In genomic region chr3:52454235-52454937, GRCh38 we compare ENCODE assay signal across 1 cellular context.
TF ChIP-seq lines count a peak whose summit lies in the region.

No MANE protein-coding gene starts in this region.

TF ChIP-seq in HepG2, 621 proteins besides CTCF, POLR2A, EP300 and RAD21:
- TF ChIP-seq ZNF326 (CRISPR knock-in tag; IDR thresholded peaks at IDR 0.05; ENCODE audit: borderline replicate concordance) (no peak), PHF20 (CRISPR knock-in tag; IDR thresholded peaks at IDR 0.05) (no peak), ZNF670 (CRISPR knock-in tag; IDR thresholded peaks at IDR 0.05; ENCODE audit: borderline replicate concordance) (0 out of 2 replicates have a peak, but pooled peaks have one; percentile 1), ZNF253 (CRISPR knock-in tag; IDR thresholded peaks at IDR 0.05; ENCODE audit: borderline replicate concordance) (0 out of 2 replicates have a peak, but pooled peaks have one; percentile 15), ZBTB4 (CRISPR knock-in tag; IDR thresholded peaks at IDR 0.05; ENCODE audit: borderline replicate concordance) (0 out of 2 replicates have a peak, but pooled peaks have one; percentile 14), NCOA5 (CRISPR knock-in tag; IDR thresholded peaks at IDR 0.05) (no peak), ZNF501 (CRISPR knock-in tag; IDR thresholded peaks at IDR 0.05) (no peak), SMAD1 (CRISPR knock-in tag; IDR thresholded peaks at IDR 0.05; ENCODE audit: borderline replicate concordance, low read depth) (no peak), ZNF512 (CRISPR knock-in tag; IDR thresholded peaks at IDR 0.05) (no peak), MAX (IDR thresholded peaks at IDR 0.05) (peak; percentile 9; the same call in 1 of the 2 replicates), ARNTL (CRISPR knock-in tag; IDR thresholded peaks at IDR 0.05) (0 out of 2 replicates have a peak, but pooled peaks have one; percentile 7), RERE (CRISPR knock-in tag; IDR thresholded peaks at IDR 0.05; ENCODE audit: low read depth) (no peak), ATF7-NPFF (CRISPR knock-in tag; IDR thresholded peaks at IDR 0.05; ENCODE audit: low read depth) (peak; percentile 32; the same call in 1 of the 2 replicates), ETV6 (CRISPR knock-in tag; conservative IDR thresholded peaks at IDR 0.05) (no peak), XRCC5 (optimal IDR thresholded peaks at IDR 0.05; ENCODE audit: low read length) (peak; percentile 10), ZNF784 (CRISPR knock-in tag; IDR thresholded peaks at IDR 0.05; ENCODE audit: borderline replicate concordance) (0 out of 2 replicates have a peak, but pooled peaks have one; percentile 5), ZNF337 (CRISPR knock-in tag; IDR thresholded peaks at IDR 0.05; ENCODE audit: borderline replicate concordance, low read depth) (no peak), TGIF2 (CRISPR knock-in tag; IDR thresholded peaks at IDR 0.05) (no peak), ZNF350 (CRISPR knock-in tag; IDR thresholded peaks at IDR 0.05; ENCODE audit: borderline replicate concordance, low read depth) (0 out of 2 replicates have a peak, but pooled peaks have one; percentile 11)
